Comparison of ENCODE assay signal across 20 cellular contexts in genomic region chr22:30219049-30219448, GRCh38. TPM values are rescaled to one million over a fixed set of nuclear protein-coding genes. Genes with fewer than 3 reads are reported as not detected.
A peak's percentile ranks its signal among the peaks of the same experiment; 100 is the strongest.
DNase-seq lines count a peak whose midpoint lies in the region; ATAC-seq and TF ChIP-seq lines count a peak whose summit lies in the region.
"Had no signal": no experiment of that assay in that cellular context is flagged by ENCODE, and none has a peak within 500 bp of the region (broad histone marks: within the 10 kb centered on the region; RNA-seq: fewer than 3 reads in every experiment).

No MANE protein-coding gene starts in this region.

- H3K4me3 Mint-ChIP-seq in nephron = no peak overlapping the region
- H3K4me3 Mint-ChIP-seq: activated T-cell treated with anti-CD3 and anti-CD28 coated beads, Interleukin-2, amount 50 U/mL, for 72 hours had no signal

- H3K36me3 ChIP-seq in HEK293 (ENCODE audit: control insufficient read depth in 2 of 2, insufficient read depth in 1 of 2, low read length in 2 of 2) (no peaks in the 10 kb centered on the region), A673 (ENCODE audit: insufficient read depth, low read length, poor library complexity, severe bottlenecking) (no peaks in the 10 kb centered on the region)
- H3K36me3 ChIP-seq: BLaER1 treated with 17β-estradiol and CSF1 and Interleukin-3, amounts not matched to agents 10 nM and 100 nM; colonic mucosa; SJSA1 had no signal

- ATAC-seq in HG02870 (IDR thresholded peaks at IDR 0.05; ENCODE audit: unreplicated experiment) = no peak
- ATAC-seq: activated T-cell treated with anti-CD3 and anti-CD28 coated beads, Interleukin-2, amount 50 U/mL, for 72 hours had no signal

- peak overlapping the region in 2 of 3 experiments; percentile 62 to 76 for H3K27ac Mint-ChIP-seq in nephron
- H3K27ac Mint-ChIP-seq: activated T-cell treated with anti-CD3 and anti-CD28 coated beads, Interleukin-2, amount 50 U/mL, for 72 hours had no signal

- H3K9me3 Mint-ChIP-seq in nephron = no peaks in the 10 kb centered on the region
- H3K9me3 Mint-ChIP-seq: activated T-cell treated with anti-CD3 and anti-CD28 coated beads, Interleukin-2, amount 50 U/mL, for 72 hours had no signal

- no peaks in the 10 kb centered on the region for H3K27me3 ChIP-seq in AG04450 (ENCODE audit: control insufficient read depth, insufficient read depth, low read length)
- no peaks in the 10 kb centered on the region for H3K27me3 ChIP-seq in A673 (replicated peaks; ENCODE audit: insufficient read depth, low read depth, low read length, poor library complexity)
- H3K27me3 ChIP-seq: colonic mucosa, SJSA1 had no signal

- no peaks in the 10 kb centered on the region for H3K36me3 Mint-ChIP-seq in nephron (ENCODE audit: low read depth)

- TF ChIP-seq CTCF in AG04450 (IDR thresholded peaks at IDR 0.05; ENCODE audit: low read depth, low read length) (peak; percentile 32), HEK293 (tag by site-specific recombination; IDR thresholded peaks at IDR 0.05) (no peak), choroid plexus epithelial cell (conservative IDR thresholded peaks at IDR 0.05; ENCODE audit: low read depth, low read length) (peak; percentile 44), nephron (IDR thresholded peaks at IDR 0.05; ENCODE audit: unreplicated experiment in 3 of 3) (peak; percentile 28 to 38 (median 30)), A673 (conservative IDR thresholded peaks at IDR 0.05; ENCODE audit: low read depth, low read length) (no peak)

- no peak for DNase-seq in AG04450 (ENCODE audit: low read depth, low spot score)
- no peak for DNase-seq in choroid plexus epithelial cell (ENCODE audit: low read depth)
- DNase-seq in A673 (ENCODE audit: low spot score) = no peak
- DNase-seq in cardiac septum (ENCODE audit: low spot score) = no peak
- DNase-seq: activated CD4-positive, alpha-beta T cell treated with anti-CD3 and anti-CD28 coated beads, Interleukin-2, amount 50 U/mL, for 48 hours; activated T-cell treated with anti-CD3 and anti-CD28 coated beads, Interleukin-2, amount 50 U/mL, for 72 hours; colonic mucosa; DMS53; glutamatergic neuron; HCEC 1CT; mesenchymal stem cell; MV-4-11; NCI-H1930; NCI-H510A; stimulated activated CD4-positive, alpha-beta T cell treated with anti-CD3 and anti-CD28 coated beads, Interleukin-4, amount 100 ng/mL, for 1 hour had no signal

- H3K27me3 Mint-ChIP-seq in nephron (ENCODE audit: low read depth) = peaks cover 16% of the 10 kb centered on the region

- H3K4me3 ChIP-seq in AG04450 (ENCODE audit: low read depth, low read length) (no peak overlapping the region), HEK293 (ENCODE audit: low read depth, low read length) (no peak overlapping the region), choroid plexus epithelial cell (ENCODE audit: low read depth, low read length) (no peak overlapping the region), A673 (ENCODE audit: low read depth, low read length, poor library complexity, severe bottlenecking) (no peak overlapping the region)
- H3K4me3 ChIP-seq: BLaER1 treated with 17β-estradiol and CSF1 and Interleukin-3, amounts not matched to agents 10 nM and 100 nM; colonic mucosa; SJSA1 had no signal

- CTCF ChIA-PET in AG04450 (lab: Charles Lee) = no interaction called here
- CTCF ChIA-PET in HEK293 (lab: Yijun Ruan, JAX) = no interaction called here
- CTCF ChIA-PET in A673 (lab: Charles Lee) = interaction anchor here (0.6 kb wide), 1 partner anchor 325 kb away, joined by 3 read pairs; no protein-coding TSS in a partner anchor

- intact Hi-C loops in A673 (cut with micrococcal nuclease; ENCODE audit: unreplicated experiment) = no loop called here
- intact Hi-C loops in cardiac septum (cut with DNase I) = no loop called here

- H3K27ac ChIP-seq in AG04450 (ENCODE audit: low read depth, low read length) = no peak overlapping the region
- H3K27ac ChIP-seq in HEK293 (ENCODE audit: extremely low read depth, low read depth, low read length) = no peak overlapping the region
- no peak overlapping the region for H3K27ac ChIP-seq in A673 (ENCODE audit: low read depth, low read length, poor library complexity, severe bottlenecking)
- H3K27ac ChIP-seq: BLaER1 treated with 17β-estradiol and CSF1 and Interleukin-3, amounts not matched to agents 10 nM and 100 nM; colonic mucosa; SJSA1 had no signal

- H3K9me3 ChIP-seq in AG04450 (ENCODE audit: control insufficient read depth, insufficient read depth, low read length) (no peaks in the 10 kb centered on the region; the same call in 1 of the 2 replicates), HEK293 (ENCODE audit: control insufficient read depth, insufficient read depth, low read depth, low read length) (no peaks in the 10 kb centered on the region), A673 (ENCODE audit: low read depth, low read length, poor library complexity, severe bottlenecking) (no peaks in the 10 kb centered on the region)
- H3K9me3 ChIP-seq: BLaER1 treated with 17β-estradiol and CSF1 and Interleukin-3, amounts not matched to agents 10 nM and 100 nM; colonic mucosa; SJSA1 had no signal

- peaks cover 2% of the 10 kb centered on the region; the same call in 1 of the 2 replicates for H3K4me1 ChIP-seq in HEK293 (ENCODE audit: control insufficient read depth, insufficient read depth, low read length)
- no peaks in the 10 kb centered on the region for H3K4me1 ChIP-seq in A673 (ENCODE audit: insufficient read depth, low read length, poor library complexity, severe bottlenecking)
- H3K4me1 ChIP-seq: colonic mucosa had no signal

- BruUV-seq in A673 (replicated peaks; lab: Mats Ljungman, UMichigan) = no TSS peak

- peaks cover 29% of the 10 kb centered on the region for H3K4me1 Mint-ChIP-seq in nephron

- POLR2A ChIA-PET in AG04450 (lab: Yijun Ruan, JAX) = no interaction called here
- POLR2A ChIA-PET in HEK293 (lab: Yijun Ruan, JAX) = interaction anchor here (1.1 kb wide), 1 partner anchor 14 kb away, joined by 3 read pairs; no protein-coding TSS in a partner anchor
- POLR2A ChIA-PET in A673 (lab: Charles Lee; ENCODE audit: low non-redundant PET) = no interaction called here

TF ChIP-seq in HEK293, 187 proteins besides CTCF, POLR2A, EP300 and RAD21:
- TF ChIP-seq HOXD13 (CRISPR knock-in tag; IDR thresholded peaks at IDR 0.05; ENCODE audit: borderline replicate concordance) = no peak
- no peak for TF ChIP-seq REPIN1 (tag by site-specific recombination; IDR thresholded peaks at IDR 0.05; ENCODE audit: low read depth)
- peak; percentile 68 for TF ChIP-seq ZNF341 (tag by site-specific recombination; IDR thresholded peaks at IDR 0.05; ENCODE audit: low read depth)
- no peak for TF ChIP-seq YY1 (tag by site-specific recombination; IDR thresholded peaks at IDR 0.05)
- no peak for TF ChIP-seq ZNF324 (tag by site-specific recombination; IDR thresholded peaks at IDR 0.05)
- TF ChIP-seq ZNF121 (tag by site-specific recombination; IDR thresholded peaks at IDR 0.05) = peak; percentile 81

RNA-seq across cellular contexts. Expression of gene LIF, which starts 27.5 kb away (rescaled TPM):
- 53.9 and 121 TPM in 2 replicates for polyA plus RNA-seq in AG04450 (2011; rRNA removed)
- polyA minus RNA-seq in AG04450 (2011; rRNA and poly(A)+ RNA removed) = 165 and 320 TPM in 2 replicates
- total RNA-seq in A673 (2021) = 0.24 and 0.59 TPM in 2 replicates
- 0.78 TPM for total RNA-seq in cardiac septum

RNA-seq across cellular contexts. Expression of gene OSM, which starts 47.6 kb away (rescaled TPM):
- not detected in 2 replicates for polyA plus RNA-seq in AG04450 (2011; rRNA removed)
- polyA minus RNA-seq in AG04450 (2011; rRNA and poly(A)+ RNA removed) = not detected in 2 replicates
- total RNA-seq in A673 (2021) = not detected in 2 replicates
- 0.32 TPM for total RNA-seq in cardiac septum
- total RNA-seq: SJSA1 had no signal

Comparison
In these comparisons a context has a peak if more than half of its experiments do, and no peak if none do; other contexts are left out.
1. CTCF ChIP-seq: peak in AG04450 (single experiment), choroid plexus epithelial cell (single experiment) and nephron (3 of 3); none in HEK293 (single experiment) and A673 (single experiment).